ENCODE assay signal across 19 cellular contexts in the genomic region with DNA sequence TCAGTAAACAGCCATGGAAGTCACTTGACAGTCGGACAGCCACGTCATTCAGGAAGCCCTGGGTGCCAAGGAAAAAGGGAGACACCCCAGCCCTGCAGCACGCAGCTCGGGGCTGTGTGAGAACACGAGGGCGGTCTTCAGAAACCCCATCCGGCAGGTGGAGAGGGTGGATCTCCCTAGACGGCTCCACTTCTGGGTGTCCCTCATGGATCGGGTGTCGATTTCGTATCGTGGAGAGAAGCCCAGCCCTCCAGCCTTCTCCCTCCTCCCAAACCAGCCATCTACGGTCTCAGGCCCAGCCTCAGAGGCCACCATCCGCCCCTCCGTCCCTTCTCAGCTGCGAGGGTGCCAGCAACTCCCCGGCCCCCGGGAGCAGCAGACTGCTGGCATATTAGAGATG.
DNase-seq lines count a peak whose midpoint lies in the region; ATAC-seq lines count a peak whose summit lies in the region.
"Had no signal": no experiment of that assay in that cellular context is flagged by ENCODE, and none has a peak within 500 bp of the region (broad histone marks: within the 10 kb centered on the region; RNA-seq: fewer than 3 reads in every experiment).

No MANE protein-coding gene starts in this region.

- DNase-seq in Daoy (ENCODE audit: low read depth): peak; percentile 48
- peak; percentile 29 for DNase-seq in NCI-H1092 treated with DMSO at 0.1 percent for 48 hours (lab: John Stamatoyannopoulos, UW)
- DNase-seq in NCI-H510A (lab: John Stamatoyannopoulos, UW): peak; percentile 42
- DNase-seq in posterior vena cava (ENCODE audit: low spot score): peak; percentile 41
- no peak for DNase-seq in sciatic nerve (ENCODE audit: low spot score)
- DNase-seq in UCSD-AML1 (lab: John Stamatoyannopoulos, UW; ENCODE audit: unreplicated experiment): no peak
- DNase-seq: AML-193; GDM1; H9; Karpas-422; MG63; NCI-H1105; NCI-H1694 treated with DMSO at 0.1 percent for 48 hours; NCI-H2227 treated with DMSO at 0.1 percent for 48 hours; NCI-H526; NK-92 treated with Interleukin-12 subunit alpha and Interleukin-12 subunit beta, amount 100 ng/mL, for 24 hours; Peyer's patch had no signal

- ATAC-seq in sciatic nerve: no peak
- no peak for ATAC-seq in HG03135 (IDR thresholded peaks at IDR 0.05; ENCODE audit: unreplicated experiment)
- ATAC-seq: Right ventricle myocardium inferior had no signal

- intact Hi-C loops in posterior vena cava (cut with DNase I): loop anchor here in 1 of 2 donors (5.0 kb wide), 1 partner anchor 55 kb away; no protein-coding TSS in a partner anchor
- intact Hi-C loops in sciatic nerve (cut with DNase I): loop anchor here (10.0 kb wide), 1 partner anchor 288 kb away; no protein-coding TSS in a partner anchor

Comparison
In these comparisons a context has a peak if more than half of its experiments do, and no peak if none do; other contexts are left out.
1. DNase-seq: peak in Daoy (single experiment), NCI-H1092 treated with DMSO at 0.1 percent for 48 hours (single experiment), NCI-H510A (single experiment) and posterior vena cava (single experiment); none in sciatic nerve (single experiment) and UCSD-AML1 (single experiment).